ENCODE assay signal across 28 cellular contexts in genomic region chr6:141641951-141642350, GRCh38.
"Had no signal": no experiment of that assay in that cellular context is flagged by ENCODE, and none has a peak within 500 bp of the region (broad histone marks: within the 10 kb centered on the region; RNA-seq: fewer than 3 reads in every experiment).

No MANE protein-coding gene starts in this region.

- H3K36me3 ChIP-seq: ascending aorta, cardiac muscle cell, colonic mucosa had no signal

- H3K27me3 ChIP-seq: ascending aorta, cardiac muscle cell, colonic mucosa had no signal

- H3K4me3 ChIP-seq: ascending aorta, cardiac muscle cell, colonic mucosa had no signal

- DNase-seq: activated B cell treated with CpG ODN at 0.5 μM for 24 hours; activated CD4-positive, alpha-beta memory T cell treated with anti-CD3 and anti-CD28 coated beads, Interleukin-2, amount 10 ng/mL, durations not matched to agents 7 days and 5 days; activated CD4-positive, alpha-beta T cell treated with anti-CD3 and anti-CD28 coated beads for 4 hours; activated CD4-positive, alpha-beta T cell treated with anti-CD3 and anti-CD28 coated beads, Interleukin-2, amount 10 ng/mL, durations not matched to agents 24 days and 14 days; activated CD4-positive, alpha-beta T cell treated with anti-CD3 and anti-CD28 coated beads, Interleukin-2, amount 50 U/mL, for 1 hour; activated CD4-positive, alpha-beta T cell treated with anti-CD3 and anti-CD28 coated beads, Interleukin-2, amount 50 U/mL, for 48 hours; activated CD4-positive, CD25-positive, alpha-beta regulatory T cell treated with anti-CD3 and anti-CD28 coated beads, Interleukin-2, amount 50 U/mL, for 72 hours; activated CD8-positive, alpha-beta memory T cell treated with anti-CD3 and anti-CD28 coated beads for 24 hours; activated CD8-positive, alpha-beta memory T cell treated with anti-CD3 and anti-CD28 coated beads, Interleukin-2, amount 10 ng/mL, durations not matched to agents 7 days and 5 days; activated CD8-positive, alpha-beta memory T cell treated with anti-CD3 and anti-CD28 coated beads, Interleukin-2, amount 50 U/mL, for 48 hours; activated CD8-positive, alpha-beta T cell treated with anti-CD3 and anti-CD28 coated beads, Interleukin-2, amount 10 ng/mL, durations not matched to agents 7 days and 5 days; activated effector memory CD4-positive, alpha-beta T cell treated with Interleukin-2 at 50 U/mL for 16 hours; activated gamma-delta T cell; activated naive CD4-positive, alpha-beta T cell treated with anti-CD3 and anti-CD28 coated beads, Interleukin-2, amount 10 ng/mL, durations not matched to agents 7 days and 5 days; activated naive CD4-positive, alpha-beta T cell treated with Interleukin-2 at 50 U/mL for 16 hours; activated naive CD8-positive, alpha-beta T cell treated with anti-CD3 and anti-CD28 coated beads, Interleukin-2, amount 10 ng/mL, durations not matched to agents 7 days and 5 days; activated naive CD8-positive, alpha-beta T cell treated with anti-CD3 and anti-CD28 coated beads, Interleukin-2, amount 50 U/mL, for 24 hours; activated T-cell treated with anti-CD3 and anti-CD28 coated beads, Interleukin-2, amount 50 U/mL, for 24 hours; activated T-cell treated with anti-CD3 and anti-CD28 coated beads, Interleukin-2, amount 50 U/mL, for 48 hours; amygdala; anterior cingulate cortex; caudate nucleus; cerebellar nuclear complex; colonic mucosa; T-helper 9 cell had no signal

- H3K4me1 ChIP-seq: ascending aorta, colonic mucosa had no signal

- H3K9me3 ChIP-seq: ascending aorta, colonic mucosa had no signal

- H3K27ac ChIP-seq: ascending aorta, cardiac muscle cell, colonic mucosa, VCaP had no signal

- ATAC-seq: activated CD8-positive, alpha-beta memory T cell treated with anti-CD3 and anti-CD28 coated beads, Interleukin-2, amount 10 ng/mL, durations not matched to agents 7 days and 5 days; activated CD8-positive, alpha-beta T cell treated with anti-CD3 and anti-CD28 coated beads, Interleukin-2, amount 10 ng/mL, durations not matched to agents 7 days and 5 days; activated naive CD8-positive, alpha-beta T cell treated with anti-CD3 and anti-CD28 coated beads, Interleukin-2, amount 50 U/mL, for 24 hours had no signal
